1 cellular context compared by ENCODE assay signal in the genomic region with DNA sequence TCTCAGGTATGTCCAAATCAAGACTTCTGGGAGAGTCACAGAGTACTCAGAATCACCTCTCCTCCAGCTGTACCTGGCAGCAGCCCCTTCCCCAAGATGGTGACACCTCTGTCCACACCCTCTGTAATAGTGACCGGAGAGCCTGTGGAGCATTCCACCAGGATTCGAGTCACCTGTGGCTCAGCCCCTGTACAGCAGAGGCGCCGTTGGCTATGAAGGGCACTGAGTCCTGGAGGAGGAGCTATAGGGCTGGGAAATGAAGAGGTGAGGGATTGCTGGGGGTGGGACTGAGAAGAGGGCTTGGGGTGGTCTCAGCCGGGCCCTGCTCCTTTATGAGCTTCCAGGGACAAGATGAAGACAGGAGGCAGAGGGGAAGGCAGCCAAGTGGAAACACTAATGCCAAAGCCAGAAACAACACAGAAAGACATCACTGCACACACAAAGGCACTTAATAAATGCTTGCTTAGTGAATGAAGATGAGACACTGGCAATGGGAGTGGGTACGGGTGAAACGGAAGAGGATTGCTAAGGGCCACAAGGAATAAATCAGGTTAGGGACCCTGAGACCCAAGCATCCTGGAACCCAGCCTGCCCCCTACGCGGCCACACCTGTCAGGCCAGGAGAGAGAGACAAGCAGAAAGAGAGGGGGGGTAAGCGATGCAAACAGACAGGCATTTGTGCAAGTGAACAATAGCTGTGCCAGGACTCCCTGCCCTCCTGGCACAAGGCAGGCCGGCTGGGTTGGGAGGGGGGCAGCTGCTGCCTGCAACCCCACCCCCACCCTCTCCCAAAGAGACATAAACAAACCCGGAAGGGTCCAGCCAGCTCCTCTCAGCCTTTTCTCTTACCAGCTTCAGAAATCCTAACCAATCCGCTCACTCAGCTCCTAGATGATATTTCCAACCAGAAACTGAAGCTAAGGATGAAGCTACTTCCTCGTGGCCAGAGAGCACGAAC.
A peak's percentile ranks its signal among the peaks of the same experiment; 100 is the strongest.
TF ChIP-seq lines count a peak whose summit lies in the region.

No MANE protein-coding gene starts in this region.

TF ChIP-seq in K562, 482 proteins besides CTCF, POLR2A, EP300 and RAD21:
- TF ChIP-seq GTF2E2 (tag; IDR thresholded peaks at IDR 0.05) (no peak), HNRNPL (IDR thresholded peaks at IDR 0.05; ENCODE audit: low read depth, low read length) (no peak), POLR2G (IDR thresholded peaks at IDR 0.05; ENCODE audit: low read depth, low read length) (0 out of 2 replicates have a peak, but pooled peaks have one; percentile 27), RBFOX2 (IDR thresholded peaks at IDR 0.05; ENCODE audit: low read depth, low read length) (peak; percentile 48)
- TF ChIP-seq, protein P1, sequence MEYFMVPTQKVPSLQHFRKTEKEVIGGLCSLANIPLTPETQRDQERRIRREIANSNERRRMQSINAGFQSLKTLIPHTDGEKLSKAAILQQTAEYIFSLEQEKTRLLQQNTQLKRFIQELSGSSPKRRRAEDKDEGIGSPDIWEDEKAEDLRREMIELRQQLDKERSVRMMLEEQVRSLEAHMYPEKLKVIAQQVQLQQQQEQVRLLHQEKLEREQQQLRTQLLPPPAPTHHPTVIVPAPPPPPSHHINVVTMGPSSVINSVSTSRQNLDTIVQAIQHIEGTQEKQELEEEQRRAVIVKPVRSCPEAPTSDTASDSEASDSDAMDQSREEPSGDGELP (CRISPR knock-in tag; IDR thresholded peaks at IDR 0.05; ENCODE audit: borderline replicate concordance), result 0 out of 2 replicates have a peak, but pooled peaks have one; percentile 14
